ENCODE assay signal across 15 cellular contexts in genomic region chr4:43680416-43680815, GRCh38.
"Had no signal": no experiment of that assay in that cellular context is flagged by ENCODE, and none has a peak within 500 bp of the region (broad histone marks: within the 10 kb centered on the region; RNA-seq: fewer than 3 reads in every experiment).

No MANE protein-coding gene starts in this region.

- H3K36me3 Mint-ChIP-seq: activated CD4-positive, alpha-beta memory T cell treated with anti-CD3 and anti-CD28 coated beads for 36 hours; activated naive CD8-positive, alpha-beta T cell treated with anti-CD3 and anti-CD28 coated beads, Interleukin-2, amount 10 ng/mL, durations not matched to agents 7 days and 5 days; naive thymus-derived CD4-positive, alpha-beta T cell; stimulated activated naive B cell treated with anti-CD40 and anti-IgM and Interleukin-4, amounts not matched to agents 10 μg/mL and 1 μg/mL and 100 μg/mL, for 72 hours; T-cell had no signal

- H3K27ac Mint-ChIP-seq: activated B cell treated with CpG ODN at 0.5 μM for 24 hours; activated CD4-positive, alpha-beta memory T cell treated with anti-CD3 and anti-CD28 coated beads for 36 hours; activated naive CD8-positive, alpha-beta T cell treated with anti-CD3 and anti-CD28 coated beads, Interleukin-2, amount 10 ng/mL, durations not matched to agents 7 days and 5 days; endodermal cell; naive thymus-derived CD4-positive, alpha-beta T cell; stimulated activated naive B cell treated with anti-CD40 and anti-IgM and Interleukin-4, amounts not matched to agents 10 μg/mL and 1 μg/mL and 100 μg/mL, for 72 hours; T-cell had no signal

- FAIRE-seq: colon, keratinocyte had no signal

- H3K27me3 Mint-ChIP-seq: activated B cell treated with CpG ODN at 0.5 μM for 24 hours; activated CD4-positive, alpha-beta memory T cell treated with anti-CD3 and anti-CD28 coated beads for 36 hours; activated naive CD8-positive, alpha-beta T cell treated with anti-CD3 and anti-CD28 coated beads, Interleukin-2, amount 10 ng/mL, durations not matched to agents 7 days and 5 days; naive thymus-derived CD4-positive, alpha-beta T cell; stimulated activated naive B cell treated with anti-CD40 and anti-IgM and Interleukin-4, amounts not matched to agents 10 μg/mL and 1 μg/mL and 100 μg/mL, for 72 hours; T-cell had no signal

- H3K27me3 ChIP-seq: left lung, thyroid gland had no signal

- H3K27ac ChIP-seq: epithelial cell of prostate, left lung, thyroid gland had no signal

- H3K4me1 Mint-ChIP-seq: activated B cell treated with CpG ODN at 0.5 μM for 24 hours; activated naive CD8-positive, alpha-beta T cell treated with anti-CD3 and anti-CD28 coated beads, Interleukin-2, amount 10 ng/mL, durations not matched to agents 7 days and 5 days; endodermal cell; naive thymus-derived CD4-positive, alpha-beta T cell; T-cell had no signal

- H3K4me3 Mint-ChIP-seq: activated B cell treated with CpG ODN at 0.5 μM for 24 hours; activated CD4-positive, alpha-beta memory T cell treated with anti-CD3 and anti-CD28 coated beads for 36 hours; activated naive CD8-positive, alpha-beta T cell treated with anti-CD3 and anti-CD28 coated beads, Interleukin-2, amount 10 ng/mL, durations not matched to agents 7 days and 5 days; endodermal cell; naive thymus-derived CD4-positive, alpha-beta T cell; stimulated activated naive B cell treated with anti-CD40 and anti-IgM and Interleukin-4, amounts not matched to agents 10 μg/mL and 1 μg/mL and 100 μg/mL, for 72 hours; T-cell had no signal

- H3K36me3 ChIP-seq: left lung, thyroid gland had no signal

- DNase-seq: activated B cell treated with CpG ODN at 0.5 μM for 24 hours; activated CD4-positive, alpha-beta memory T cell treated with anti-CD3 and anti-CD28 coated beads for 36 hours; activated CD4-positive, alpha-beta T cell treated with anti-CD3 and anti-CD28 coated beads for 4 hours; activated naive CD8-positive, alpha-beta T cell treated with anti-CD3 and anti-CD28 coated beads, Interleukin-2, amount 10 ng/mL, durations not matched to agents 7 days and 5 days; endodermal cell; foreskin fibroblast; hippocampal formation; left lung; naive thymus-derived CD4-positive, alpha-beta T cell; stimulated activated naive B cell treated with anti-CD40 and anti-IgM and Interleukin-4, amounts not matched to agents 10 μg/mL and 1 μg/mL and 100 μg/mL, for 72 hours; T-cell; thyroid gland had no signal

- H3K4me3 ChIP-seq: left lung, thyroid gland had no signal

- ATAC-seq: left lung; naive thymus-derived CD4-positive, alpha-beta T cell; stimulated activated naive B cell treated with anti-CD40 and anti-IgM and Interleukin-4, amounts not matched to agents 10 μg/mL and 1 μg/mL and 100 μg/mL, for 72 hours; T-cell had no signal

- H3K9me3 ChIP-seq: left lung, thyroid gland had no signal

- H3K9me3 Mint-ChIP-seq: endodermal cell had no signal

- H3K4me1 ChIP-seq: left lung, thyroid gland had no signal
